ENCODE assay signal across 1 cellular context in genomic region chr6:49555951-49556350, GRCh38.
TF ChIP-seq lines count a peak whose summit lies in the region.

No MANE protein-coding gene starts in this region.

TF ChIP-seq in HepG2, 621 proteins besides CTCF, POLR2A, EP300 and RAD21:
- TF ChIP-seq, protein P1, sequence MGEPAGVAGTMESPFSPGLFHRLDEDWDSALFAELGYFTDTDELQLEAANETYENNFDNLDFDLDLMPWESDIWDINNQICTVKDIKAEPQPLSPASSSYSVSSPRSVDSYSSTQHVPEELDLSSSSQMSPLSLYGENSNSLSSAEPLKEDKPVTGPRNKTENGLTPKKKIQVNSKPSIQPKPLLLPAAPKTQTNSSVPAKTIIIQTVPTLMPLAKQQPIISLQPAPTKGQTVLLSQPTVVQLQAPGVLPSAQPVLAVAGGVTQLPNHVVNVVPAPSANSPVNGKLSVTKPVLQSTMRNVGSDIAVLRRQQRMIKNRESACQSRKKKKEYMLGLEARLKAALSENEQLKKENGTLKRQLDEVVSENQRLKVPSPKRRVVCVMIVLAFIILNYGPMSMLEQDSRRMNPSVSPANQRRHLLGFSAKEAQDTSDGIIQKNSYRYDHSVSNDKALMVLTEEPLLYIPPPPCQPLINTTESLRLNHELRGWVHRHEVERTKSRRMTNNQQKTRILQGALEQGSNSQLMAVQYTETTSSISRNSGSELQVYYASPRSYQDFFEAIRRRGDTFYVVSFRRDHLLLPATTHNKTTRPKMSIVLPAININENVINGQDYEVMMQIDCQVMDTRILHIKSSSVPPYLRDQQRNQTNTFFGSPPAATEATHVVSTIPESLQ (CRISPR knock-in tag; conservative IDR thresholded peaks at IDR 0.05): no peak
- TF ChIP-seq KLF6 (CRISPR knock-in tag; IDR thresholded peaks at IDR 0.05) (no peak), ZNF275 (CRISPR knock-in tag; IDR thresholded peaks at IDR 0.05; ENCODE audit: borderline replicate concordance) (no peak), REL (CRISPR knock-in tag; conservative IDR thresholded peaks at IDR 0.05) (no peak), AGO1 (IDR thresholded peaks at IDR 0.05; ENCODE audit: low read depth, low read length, poor library complexity, severe bottlenecking) (no peak), KDM2A (CRISPR knock-in tag; IDR thresholded peaks at IDR 0.05; ENCODE audit: borderline replicate concordance, low read depth) (no peak), ZNF784 (CRISPR knock-in tag; IDR thresholded peaks at IDR 0.05; ENCODE audit: borderline replicate concordance) (no peak), KDM6A (CRISPR knock-in tag; IDR thresholded peaks at IDR 0.05; ENCODE audit: low read depth) (no peak), ZNF382 (CRISPR knock-in tag; IDR thresholded peaks at IDR 0.05; ENCODE audit: borderline replicate concordance) (no peak), ZNF142 (CRISPR knock-in tag; IDR thresholded peaks at IDR 0.05) (no peak), NFKBIZ (CRISPR knock-in tag; IDR thresholded peaks at IDR 0.05) (no peak)
- TF ChIP-seq, protein P2, sequence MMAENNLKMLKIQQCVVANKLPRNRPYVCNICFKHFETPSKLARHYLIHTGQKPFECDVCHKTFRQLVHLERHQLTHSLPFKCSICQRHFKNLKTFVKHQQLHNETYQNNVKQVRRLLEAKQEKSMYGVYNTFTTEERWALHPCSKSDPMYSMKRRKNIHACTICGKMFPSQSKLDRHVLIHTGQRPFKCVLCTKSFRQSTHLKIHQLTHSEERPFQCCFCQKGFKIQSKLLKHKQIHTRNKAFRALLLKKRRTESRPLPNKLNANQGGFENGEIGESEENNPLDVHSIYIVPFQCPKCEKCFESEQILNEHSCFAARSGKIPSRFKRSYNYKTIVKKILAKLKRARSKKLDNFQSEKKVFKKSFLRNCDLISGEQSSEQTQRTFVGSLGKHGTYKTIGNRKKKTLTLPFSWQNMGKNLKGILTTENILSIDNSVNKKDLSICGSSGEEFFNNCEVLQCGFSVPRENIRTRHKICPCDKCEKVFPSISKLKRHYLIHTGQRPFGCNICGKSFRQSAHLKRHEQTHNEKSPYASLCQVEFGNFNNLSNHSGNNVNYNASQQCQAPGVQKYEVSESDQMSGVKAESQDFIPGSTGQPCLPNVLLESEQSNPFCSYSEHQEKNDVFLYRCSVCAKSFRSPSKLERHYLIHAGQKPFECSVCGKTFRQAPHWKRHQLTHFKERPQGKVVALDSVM (CRISPR knock-in tag; IDR thresholded peaks at IDR 0.05): no peak
